10 cellular contexts compared by ENCODE assay signal in genomic region chr5:165673499-165673898, GRCh38.
"Had no signal": no experiment of that assay in that cellular context is flagged by ENCODE, and none has a peak within 500 bp of the region (broad histone marks: within the 10 kb centered on the region; RNA-seq: fewer than 3 reads in every experiment).

No MANE protein-coding gene starts in this region.

- ATAC-seq: HCT116, K562 had no signal

- H3K36me3 ChIP-seq: HAP-1 had no signal

- H3K27ac ChIP-seq: GM23248, HL-60 had no signal

- H3K4me1 ChIP-seq: HAP-1 had no signal

- H3K9me3 ChIP-seq: HAP-1 had no signal

- DNase-seq: GM23248, GOT3, H7, HFFc6, IMR-90, KG1 had no signal

- H3K4me3 ChIP-seq: GM23248, HAP-1, K562 had no signal
